Comparison of ENCODE assay signal across 9 cellular contexts in genomic region chr5:141940695-141941271, GRCh38. TPM values are rescaled to one million over a fixed set of nuclear protein-coding genes. Genes with fewer than 3 reads are reported as not detected.
DNase-seq lines count a peak whose midpoint lies in the region; ATAC-seq and TF ChIP-seq lines count a peak whose summit lies in the region.
"Had no signal": no experiment of that assay in that cellular context is flagged by ENCODE, and none has a peak within 500 bp of the region (broad histone marks: within the 10 kb centered on the region; RNA-seq: fewer than 3 reads in every experiment).

No MANE protein-coding gene starts in this region.

- no peak overlapping the region for H3K9ac ChIP-seq in HUES48 (ENCODE audit: low read depth, low read length)

- peaks cover 3% of the 10 kb centered on the region for H3K36me3 Mint-ChIP-seq in brain

- no peak overlapping the region for H3K4me3 Mint-ChIP-seq in brain

- peaks cover 39% of the 10 kb centered on the region for H3K4me1 Mint-ChIP-seq in brain

- H3K27ac ChIP-seq in HUES48 (ENCODE audit: low read depth, low read length) = peak overlapping the region; percentile 16

- ATAC-seq in GM18861 (IDR thresholded peaks at IDR 0.05; ENCODE audit: unreplicated experiment) = no peak

- no peaks in the 10 kb centered on the region for H3K9me3 ChIP-seq in HUES48 (ENCODE audit: control insufficient read depth, insufficient read depth, low read length)

- no peaks in the 10 kb centered on the region for H3K4me1 ChIP-seq in HUES48 (ENCODE audit: control insufficient read depth, insufficient read depth, low read length)

- DNase-seq in AG08395 (ENCODE audit: low spot score) = peak; percentile 69
- peak; percentile 54 for DNase-seq in myocyte (ENCODE audit: low read depth)
- DNase-seq in NCI-H526 (lab: John Stamatoyannopoulos, UW) = no peak
- DNase-seq in SW 1271 (lab: John Stamatoyannopoulos, UW) = no peak
- DNase-seq in GM19238 (ENCODE audit: insufficient read length, low spot score) = no peak
- DNase-seq: NCI-H1436 had no signal

- H3K27ac Mint-ChIP-seq in brain = peak overlapping the region in 4 of 5 experiments; percentile 14 to 92 (median 67)

- no peaks in the 10 kb centered on the region; the same call in 1 of the 2 replicates for H3K27me3 ChIP-seq in HUES48 (ENCODE audit: control insufficient read depth, insufficient read depth, low read length)

- no peak overlapping the region for H3K4me3 ChIP-seq in HUES48 (ENCODE audit: low read depth, low read length)

- no peaks in the 10 kb centered on the region for H3K9me3 Mint-ChIP-seq in brain

- no peaks in the 10 kb centered on the region for H3K27me3 Mint-ChIP-seq in brain

- TF ChIP-seq CTCF in brain (conservative IDR thresholded peaks at IDR 0.05) = no peak

- peaks cover 37% of the 10 kb centered on the region for H3K36me3 ChIP-seq in HUES48 (ENCODE audit: control insufficient read depth, insufficient read depth, low read length)

RNA-seq across cellular contexts. Expression of gene DELE1, which starts 17.1 kb away (rescaled TPM):
- 25.2 TPM for polyA plus RNA-seq in brain (ENCODE audit: insufficient read depth, low read depth, low replicate concordance)
- total RNA-seq in myocyte = 65.0 and 71.5 TPM in 2 replicates
- 52.6 TPM for polyA plus RNA-seq in myocyte (2012)

RNA-seq across cellular contexts. Expression of gene PCDH12, which starts 17.2 kb away (rescaled TPM):
- 3.0 TPM for polyA plus RNA-seq in brain (ENCODE audit: insufficient read depth, low read depth, low replicate concordance)
- not detected in 2 replicates for total RNA-seq in myocyte
- 0.14 TPM for polyA plus RNA-seq in myocyte (2012)

RNA-seq across cellular contexts. Expression of gene RNF14, which starts 28.1 kb away (rescaled TPM):
- 39.1 TPM for polyA plus RNA-seq in brain (ENCODE audit: insufficient read depth, low read depth, low replicate concordance)
- 100 and 127 TPM in 2 replicates for total RNA-seq in myocyte
- polyA plus RNA-seq in myocyte (2012) = 83.3 TPM

Comparison
In these comparisons a context has a peak if more than half of its experiments do, and no peak if none do; other contexts are left out.
1. DNase-seq: peak in AG08395 (single experiment) and myocyte (single experiment); none in NCI-H526 (0 of 2), SW 1271 (0 of 2) and GM19238 (single experiment).